21 cellular contexts compared by ENCODE assay signal in genomic region chr22:44741929-44742328, GRCh38. TPM values are rescaled to one million over a fixed set of nuclear protein-coding genes. Genes with fewer than 3 reads are reported as not detected.
DNase-seq lines count a peak whose midpoint lies in the region; ATAC-seq and TF ChIP-seq lines count a peak whose summit lies in the region.
"Had no signal": no experiment of that assay in that cellular context is flagged by ENCODE, and none has a peak within 500 bp of the region (broad histone marks: within the 10 kb centered on the region; RNA-seq: fewer than 3 reads in every experiment).

No MANE protein-coding gene starts in this region.

- H3K27me3 ChIP-seq in prostate gland (replicated peaks; ENCODE audit: insufficient read depth) = no peaks in the 10 kb centered on the region

- TF ChIP-seq POLR2A in prostate gland (IDR thresholded peaks at IDR 0.05) = no peak

- H3K4me1 ChIP-seq in prostate gland (replicated peaks) = peaks cover 4% of the 10 kb centered on the region

- no peak overlapping the region for H3K27ac Mint-ChIP-seq in effector memory CD8-positive, alpha-beta T cell
- H3K27ac Mint-ChIP-seq in stimulated activated naive B cell treated with anti-CD40 and anti-IgM and Interleukin-4, amounts not matched to agents 10 μg/mL and 1 μg/mL and 100 μg/mL, for 72 hours = no peak overlapping the region

- H3K36me3 Mint-ChIP-seq in effector memory CD8-positive, alpha-beta T cell (ENCODE audit: insufficient read depth) = peaks cover 31% of the 10 kb centered on the region
- no peaks in the 10 kb centered on the region for H3K36me3 Mint-ChIP-seq in stimulated activated naive B cell treated with anti-CD40 and anti-IgM and Interleukin-4, amounts not matched to agents 10 μg/mL and 1 μg/mL and 100 μg/mL, for 72 hours

- H3K4me3 ChIP-seq in LNCaP clone FGC (ENCODE audit: low read depth, low read length) = peak overlapping the region; percentile 13; the same call in 1 of the 2 replicates
- no peak overlapping the region for H3K4me3 ChIP-seq in prostate gland
- H3K4me3 ChIP-seq: GM23248, PC-9 had no signal

- H3K4me1 Mint-ChIP-seq in effector memory CD8-positive, alpha-beta T cell (ENCODE audit: low read depth in 2 of 2) = peaks cover 0 to 9% of the 10 kb centered on the region in 2 donors
- no peaks in the 10 kb centered on the region for H3K4me1 Mint-ChIP-seq in stimulated activated naive B cell treated with anti-CD40 and anti-IgM and Interleukin-4, amounts not matched to agents 10 μg/mL and 1 μg/mL and 100 μg/mL, for 72 hours

- H3K9me3 ChIP-seq in prostate gland = no peaks in the 10 kb centered on the region

- no peak overlapping the region for H3K4me3 Mint-ChIP-seq in effector memory CD8-positive, alpha-beta T cell
- H3K4me3 Mint-ChIP-seq in stimulated activated naive B cell treated with anti-CD40 and anti-IgM and Interleukin-4, amounts not matched to agents 10 μg/mL and 1 μg/mL and 100 μg/mL, for 72 hours = no peak overlapping the region

- DNase-seq in DMS53 (lab: John Stamatoyannopoulos, UW) (peak; percentile 66), LNCaP clone FGC (ENCODE audit: low read depth) (peak; percentile 70), left colon (peak in 1 of 2 donors; percentile 44), prostate gland (ENCODE audit: low spot score) (peak; percentile 75), NCI-H345 (lab: John Stamatoyannopoulos, UW) (no peak), posterior cingulate gyrus (no peak)
- DNase-seq in effector memory CD8-positive, alpha-beta T cell = no peak
- DNase-seq in stimulated activated naive B cell treated with anti-CD40 and anti-IgM and Interleukin-4, amounts not matched to agents 10 μg/mL and 1 μg/mL and 100 μg/mL, for 72 hours = no peak
- DNase-seq: C1 segment of cervical spinal cord, GDM1, GM23248, HCEC 1CT, NCI-H1105 treated with DMSO at 0.1 percent for 48 hours, NCI-H1694, NCI-H2227 treated with DMSO at 0.1 percent for 48 hours, NCI-H524, NCI-H82, PC-9, SIG-M5 had no signal

- peak overlapping the region; percentile 29 to 67 for H3K27ac ChIP-seq in prostate gland
- H3K27ac ChIP-seq: GM23248, PC-9, RWPE1 had no signal

- ATAC-seq in left colon = peak; percentile 56
- no peak for ATAC-seq in effector memory CD8-positive, alpha-beta T cell (replicated peaks)
- ATAC-seq in stimulated activated naive B cell treated with anti-CD40 and anti-IgM and Interleukin-4, amounts not matched to agents 10 μg/mL and 1 μg/mL and 100 μg/mL, for 72 hours (replicated peaks) = no peak

- no peaks in the 10 kb centered on the region for H3K36me3 ChIP-seq in prostate gland

- intact Hi-C loops in left colon (cut with DNase I, micrococcal nuclease) (no loop called here), prostate gland (cut with DNase I) (no loop called here), posterior cingulate gyrus (cut with DNase I) (no loop called here)

- H3K9me3 Mint-ChIP-seq in effector memory CD8-positive, alpha-beta T cell = no peaks in the 10 kb centered on the region
- peaks cover 0 to 2% of the 10 kb centered on the region in 2 donors for H3K9me3 Mint-ChIP-seq in stimulated activated naive B cell treated with anti-CD40 and anti-IgM and Interleukin-4, amounts not matched to agents 10 μg/mL and 1 μg/mL and 100 μg/mL, for 72 hours

- no peaks in the 10 kb centered on the region for H3K27me3 Mint-ChIP-seq in effector memory CD8-positive, alpha-beta T cell
- peaks cover 18 to 22% of the 10 kb centered on the region in 2 donors for H3K27me3 Mint-ChIP-seq in stimulated activated naive B cell treated with anti-CD40 and anti-IgM and Interleukin-4, amounts not matched to agents 10 μg/mL and 1 μg/mL and 100 μg/mL, for 72 hours

- TF ChIP-seq CTCF in LNCaP clone FGC (IDR thresholded peaks at IDR 0.05; ENCODE audit: control insufficient read depth, extremely low read depth, insufficient read depth) (no peak), prostate gland (IDR thresholded peaks at IDR 0.05) (no peak)

- WGBS in prostate gland = 33% methylated on average over 9 of the region's 9 CpGs

RNA-seq across cellular contexts. Expression of gene ARHGAP8, which starts 10.4 kb away (rescaled TPM):
- total RNA-seq in left colon (10 to 100 TPM; 35.3 to 57.3 TPM), prostate gland (10 to 100 TPM; 34.6 to 64.5 TPM)
- total RNA-seq: LHCN-M2 had no signal

RNA-seq across cellular contexts. Expression of gene PRR5, which starts 39.9 kb away (rescaled TPM):
- total RNA-seq in left colon (10 to 100 TPM; 27.8 to 32.5 TPM), prostate gland (10 to 100 TPM; 47.8 to 56.5 TPM)

Comparison
In these comparisons a context has a peak if more than half of its experiments do, and no peak if none do; other contexts are left out.
1. DNase-seq: peak in DMS53 (single experiment), LNCaP clone FGC (single experiment) and prostate gland (single experiment); none in effector memory CD8-positive, alpha-beta T cell (0 of 3), NCI-H345 (single experiment), stimulated activated naive B cell treated with anti-CD40 and anti-IgM and Interleukin-4, amounts not matched to agents 10 μg/mL and 1 μg/mL and 100 μg/mL, for 72 hours (single experiment) and posterior cingulate gyrus (0 of 10).